Comparison of ENCODE assay signal across 1 cellular context in the genomic region with DNA sequence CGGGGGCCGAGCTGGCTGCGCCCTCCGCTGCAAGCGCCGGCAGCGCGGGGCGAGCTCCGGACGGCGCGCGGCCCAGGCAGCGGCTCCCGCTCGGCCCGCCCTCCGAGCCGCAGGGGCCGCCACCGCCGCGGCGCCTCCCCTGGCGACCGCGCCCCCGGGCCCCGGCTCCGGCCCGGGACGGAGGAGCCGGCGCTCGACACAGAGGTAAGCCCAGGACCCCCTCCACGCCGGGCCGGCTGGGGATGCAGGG.
TF ChIP-seq lines count a peak whose summit lies in the region.

No MANE protein-coding gene starts in this region.

TF ChIP-seq in SK-N-SH, 30 proteins besides CTCF, POLR2A, EP300 and RAD21 (continued from another document):
- TF ChIP-seq TAF1 (IDR thresholded peaks at IDR 0.05; ENCODE audit: borderline replicate concordance, low read depth, low read length) (no peak), FOXM1 (IDR thresholded peaks at IDR 0.05; ENCODE audit: low read depth) (no peak), YY1 (IDR thresholded peaks at IDR 0.05; ENCODE audit: low read depth) (no peak), FOXJ3 (CRISPR knock-in tag; IDR thresholded peaks at IDR 0.05) (no peak)
- TF ChIP-seq, protein P1, sequence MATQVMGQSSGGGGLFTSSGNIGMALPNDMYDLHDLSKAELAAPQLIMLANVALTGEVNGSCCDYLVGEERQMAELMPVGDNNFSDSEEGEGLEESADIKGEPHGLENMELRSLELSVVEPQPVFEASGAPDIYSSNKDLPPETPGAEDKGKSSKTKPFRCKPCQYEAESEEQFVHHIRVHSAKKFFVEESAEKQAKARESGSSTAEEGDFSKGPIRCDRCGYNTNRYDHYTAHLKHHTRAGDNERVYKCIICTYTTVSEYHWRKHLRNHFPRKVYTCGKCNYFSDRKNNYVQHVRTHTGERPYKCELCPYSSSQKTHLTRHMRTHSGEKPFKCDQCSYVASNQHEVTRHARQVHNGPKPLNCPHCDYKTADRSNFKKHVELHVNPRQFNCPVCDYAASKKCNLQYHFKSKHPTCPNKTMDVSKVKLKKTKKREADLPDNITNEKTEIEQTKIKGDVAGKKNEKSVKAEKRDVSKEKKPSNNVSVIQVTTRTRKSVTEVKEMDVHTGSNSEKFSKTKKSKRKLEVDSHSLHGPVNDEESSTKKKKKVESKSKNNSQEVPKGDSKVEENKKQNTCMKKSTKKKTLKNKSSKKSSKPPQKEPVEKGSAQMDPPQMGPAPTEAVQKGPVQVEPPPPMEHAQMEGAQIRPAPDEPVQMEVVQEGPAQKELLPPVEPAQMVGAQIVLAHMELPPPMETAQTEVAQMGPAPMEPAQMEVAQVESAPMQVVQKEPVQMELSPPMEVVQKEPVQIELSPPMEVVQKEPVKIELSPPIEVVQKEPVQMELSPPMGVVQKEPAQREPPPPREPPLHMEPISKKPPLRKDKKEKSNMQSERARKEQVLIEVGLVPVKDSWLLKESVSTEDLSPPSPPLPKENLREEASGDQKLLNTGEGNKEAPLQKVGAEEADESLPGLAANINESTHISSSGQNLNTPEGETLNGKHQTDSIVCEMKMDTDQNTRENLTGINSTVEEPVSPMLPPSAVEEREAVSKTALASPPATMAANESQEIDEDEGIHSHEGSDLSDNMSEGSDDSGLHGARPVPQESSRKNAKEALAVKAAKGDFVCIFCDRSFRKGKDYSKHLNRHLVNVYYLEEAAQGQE (IDR thresholded peaks at IDR 0.05; ENCODE audit: low read depth, low read length): no peak
- TF ChIP-seq, protein P2, sequence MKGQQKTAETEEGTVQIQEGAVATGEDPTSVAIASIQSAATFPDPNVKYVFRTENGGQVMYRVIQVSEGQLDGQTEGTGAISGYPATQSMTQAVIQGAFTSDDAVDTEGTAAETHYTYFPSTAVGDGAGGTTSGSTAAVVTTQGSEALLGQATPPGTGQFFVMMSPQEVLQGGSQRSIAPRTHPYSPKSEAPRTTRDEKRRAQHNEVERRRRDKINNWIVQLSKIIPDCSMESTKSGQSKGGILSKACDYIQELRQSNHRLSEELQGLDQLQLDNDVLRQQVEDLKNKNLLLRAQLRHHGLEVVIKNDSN (IDR thresholded peaks at IDR 0.05; ENCODE audit: borderline replicate concordance, low read depth): no peak
